In genomic region chr12:15590180-15590826, GRCh38 we compare ENCODE assay signal across 8 cellular contexts.
DNase-seq lines count a peak whose midpoint lies in the region; ATAC-seq and TF ChIP-seq lines count a peak whose summit lies in the region.

No MANE protein-coding gene starts in this region.

- H3K27ac ChIP-seq in esophagus muscularis mucosa (replicated peaks in 1 of 4) (no peak overlapping the region), substantia nigra (ENCODE audit: low read depth, low read length, poor library complexity, severe bottlenecking) (peak overlapping the region; percentile 23)

- no peak for TF ChIP-seq POLR2A in esophagus muscularis mucosa (IDR thresholded peaks at IDR 0.05; ENCODE audit: low read depth)

- 28% methylated on average over 16 of the region's 16 CpGs for WGBS in esophagus muscularis mucosa

- TF ChIP-seq EP300 in esophagus muscularis mucosa (IDR thresholded peaks at IDR 0.05): no peak

- intact Hi-C loops in esophagus muscularis mucosa (cut with DNase I): loop anchor here (1.0 to 5.0 kb wide), 2 partner anchors 197 to 266 kb away; partner anchors contain the start of gene EPS8

- ATAC-seq in GM21515 (IDR thresholded peaks at IDR 0.05; ENCODE audit: unreplicated experiment): peak; percentile 98

- peaks cover 0 to 9% (median 0%) of the 10 kb centered on the region in 4 donors for H3K27me3 ChIP-seq in esophagus muscularis mucosa

- no peaks in the 10 kb centered on the region for H3K9me3 ChIP-seq in esophagus muscularis mucosa

- no peaks in the 10 kb centered on the region for H3K36me3 ChIP-seq in esophagus muscularis mucosa

- DNase-seq in DMS153 (lab: John Stamatoyannopoulos, UW): peak; percentile 44
- peak; percentile 95 for DNase-seq in HT-29 (ENCODE audit: low spot score)
- peak; percentile 42 for DNase-seq in NOMO-1 treated with dmso at 0.1 percent for 144 hours (lab: John Stamatoyannopoulos, UW; ENCODE audit: unreplicated experiment)
- peak; percentile 46 for DNase-seq in activated T-cell treated with anti-CD3 and anti-CD28 coated beads for 24 hours (ENCODE audit: low read depth)
- peak; percentile 68 for DNase-seq in esophagus muscularis mucosa (ENCODE audit: extremely low spot score)
- peak; percentile 82 for DNase-seq in myocyte (ENCODE audit: low read depth)
- peak in 24 of 49 donors; percentile 5 to 62 (median 26) for DNase-seq in substantia nigra (lab: John Stamatoyannopoulos, UW)

- H3K4me3 ChIP-seq in esophagus muscularis mucosa: peak overlapping the region; percentile 37 to 53 (median 40)

- TF ChIP-seq CTCF in esophagus muscularis mucosa (IDR thresholded peaks at IDR 0.05): peak; percentile 91 to 93 (median 91)

- peaks cover 4 to 9% (median 7%) of the 10 kb centered on the region in 4 donors for H3K4me1 ChIP-seq in esophagus muscularis mucosa
